ENCODE assay signal across 13 cellular contexts in the genomic region with DNA sequence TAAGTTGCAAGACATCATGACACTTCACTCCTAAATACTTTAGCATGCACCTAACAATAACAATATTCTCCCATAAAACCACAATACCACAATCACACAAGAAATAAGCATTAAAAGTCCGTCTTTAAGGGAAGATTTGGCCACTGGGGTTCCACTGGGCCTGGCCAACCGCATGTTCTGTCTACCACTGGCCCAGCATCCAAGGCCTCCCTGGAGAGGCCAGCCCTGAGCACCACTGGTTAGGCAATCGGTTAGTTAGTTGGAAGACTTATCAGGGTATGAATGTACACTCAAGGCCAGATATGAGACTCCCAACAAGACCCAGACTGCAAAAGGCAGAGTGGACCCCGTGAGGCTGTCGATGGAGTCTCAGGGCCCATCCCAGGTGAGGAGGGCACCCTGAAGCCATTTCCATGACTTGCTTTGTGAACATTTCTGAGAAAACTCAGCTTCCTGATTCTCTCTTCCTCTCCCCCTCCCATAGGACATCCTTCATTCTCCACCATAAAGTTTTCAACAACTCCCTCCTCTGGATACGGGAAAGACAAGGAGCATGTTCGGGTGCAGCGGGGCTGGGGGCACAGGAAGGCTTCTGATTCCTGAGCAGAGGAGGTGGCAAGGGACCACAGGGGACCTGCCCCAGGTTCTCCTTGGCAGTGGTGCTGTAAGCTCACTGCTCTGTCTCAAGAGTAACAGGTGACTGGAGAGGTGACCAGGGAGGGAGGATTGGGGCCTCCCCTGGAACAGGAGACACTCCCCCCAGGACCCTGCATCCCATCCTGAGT. TPM values are rescaled to one million over a fixed set of nuclear protein-coding genes. Genes with fewer than 3 reads are reported as not detected.
A peak's percentile ranks its signal among the peaks of the same experiment; 100 is the strongest.
DNase-seq lines count a peak whose midpoint lies in the region; ATAC-seq, FAIRE-seq and TF ChIP-seq lines count a peak whose summit lies in the region.
"Had no signal": no experiment of that assay in that cellular context is flagged by ENCODE, and none has a peak within 500 bp of the region (broad histone marks: within the 10 kb centered on the region; RNA-seq: fewer than 3 reads in every experiment).

No MANE protein-coding gene starts in this region.

- H3K4me3 ChIP-seq in K562 (no peak overlapping the region), keratinocyte (ENCODE audit: control insufficient read depth in 2 of 3, extremely low read depth in 1 of 3, insufficient read depth in 2 of 3, low read depth in 1 of 3, low read length in 3 of 3) (no peak overlapping the region)
- H3K4me3 ChIP-seq: dorsolateral prefrontal cortex had no signal

- H3K4me1 ChIP-seq in K562 (replicated peaks in 1 of 2; ENCODE audit: control insufficient read depth in 2 of 2, insufficient read depth in 2 of 2, low read length in 2 of 2) = peaks cover 29 to 31% of the 10 kb centered on the region in 2 experiments; a peak in 4 of 5 replicates
- peaks cover 73% of the 10 kb centered on the region for H3K4me1 ChIP-seq in keratinocyte (ENCODE audit: control insufficient read depth, extremely low read depth, insufficient read depth, low read length)

- H4K20me1 ChIP-seq in K562 (replicated peaks; ENCODE audit: control insufficient read depth, insufficient read depth, low read length) (peaks cover 11% of the 10 kb centered on the region), keratinocyte (ENCODE audit: control insufficient read depth, extremely low read depth, insufficient read depth, low read length) (peaks cover 11% of the 10 kb centered on the region)

- H3K4me1 Mint-ChIP-seq in activated T-cell treated with anti-CD3 and anti-CD28 coated beads, Interleukin-2, amount 50 U/mL, for 24 hours (ENCODE audit: low read depth) = peaks cover 86% of the 10 kb centered on the region
- peaks cover 48% of the 10 kb centered on the region for H3K4me1 Mint-ChIP-seq in type B pancreatic cell (ENCODE audit: unreplicated experiment)

- H3K9ac ChIP-seq in K562 (ENCODE audit: insufficient read depth in 1 of 2, low read depth in 2 of 2, low read length in 2 of 2) (peak overlapping the region in 1 of 2 experiments; percentile 66; a peak in 1 of 4 replicates), keratinocyte (ENCODE audit: control insufficient read depth, extremely low read depth, insufficient read depth, low read length) (peak overlapping the region; percentile 8)

- no peak for DNase-seq in activated T-cell treated with anti-CD3 and anti-CD28 coated beads, Interleukin-2, amount 50 U/mL, for 24 hours
- DNase-seq in activated T-cell treated with anti-CD3 and anti-CD28 coated beads, Interleukin-2, amount 50 U/mL, for 1 hour = no peak
- DNase-seq in K562 (ENCODE audit: extremely low read depth in 1 of 4, low spot score in 3 of 4) (no peak), keratinocyte (ENCODE audit: low read depth, low spot score) (no peak), type B pancreatic cell (ENCODE audit: extremely low spot score, unreplicated experiment) (no peak), NCI-H187 (lab: John Stamatoyannopoulos, UW) (no peak), NCI-H2171 treated with DMSO at 0.1 percent for 48 hours (lab: John Stamatoyannopoulos, UW) (no peak), NCI-H2081 treated with DMSO at 0.1 percent for 48 hours (lab: John Stamatoyannopoulos, UW) (no peak)
- DNase-seq: activated CD8-positive, alpha-beta memory T cell treated with anti-CD3 and anti-CD28 coated beads, Interleukin-2, amount 50 U/mL, for 48 hours; AML-193; dorsolateral prefrontal cortex; kidney had no signal

- no peaks in the 10 kb centered on the region for H3K9me3 ChIP-seq in K562 (replicated peaks; ENCODE audit: control insufficient read depth, insufficient read depth, low read depth, low read length)
- H3K9me3 ChIP-seq in keratinocyte (ENCODE audit: control insufficient read depth, low read depth, low read length) = no peaks in the 10 kb centered on the region

- in situ Hi-C loops in K562 (cut with MboI) = loop anchor here (5.0 kb wide), 1 partner anchor 32 kb away; no protein-coding TSS in a partner anchor

- no peak for ATAC-seq in K562

- dilution Hi-C loops in keratinocyte (cut with MboI; ENCODE audit: extremely low pct_ligation_motif_present, low sequenced_read_pairs) = no loop called here

- no peak for TF ChIP-seq RAD21 in K562 (CRISPR knock-in tag; conservative IDR thresholded peaks at IDR 0.05 in 1 of 2, IDR thresholded peaks at IDR 0.05 in 1 of 2)

- H3K79me2 ChIP-seq in K562 (ENCODE audit: control insufficient read depth, insufficient read depth, low read length) (peaks cover 54% of the 10 kb centered on the region; the same call in 2 of the 3 replicates), keratinocyte (ENCODE audit: control insufficient read depth, insufficient read depth, low read length) (peaks cover 96% of the 10 kb centered on the region)

- FAIRE-seq in K562 (lab: Jason Lieb, UNC) (peak; percentile 11), keratinocyte (lab: Jason Lieb, UNC) (no peak)
- FAIRE-seq: kidney had no signal

- H3K36me3 ChIP-seq in K562 (ENCODE audit: control insufficient read depth, insufficient read depth, low read length) (peaks cover 9% of the 10 kb centered on the region; the same call in 2 of the 3 replicates), keratinocyte (ENCODE audit: control insufficient read depth in 2 of 2, extremely low read depth in 1 of 2, insufficient read depth in 2 of 2, low read length in 2 of 2) (peaks cover 26 to 63% of the 10 kb centered on the region in 2 experiments)

- H2AFZ ChIP-seq in K562 (ENCODE audit: low read depth, low read length) (no peak overlapping the region), keratinocyte (ENCODE audit: control insufficient read depth, low read length) (no peak overlapping the region)

- CTCF ChIA-PET in K562 (lab: Yijun Ruan, JAX; ENCODE audit: low intra/inter-chr PET ratio) = interaction anchor here (0.6 kb wide), 1 partner anchor 75 kb away, joined by 3 read pairs; no protein-coding TSS in a partner anchor

- TF ChIP-seq EP300 in K562 (IDR thresholded peaks at IDR 0.05; ENCODE audit: low read length) = no peak

- POLR2A ChIA-PET in K562 (lab: Yijun Ruan, JAX) = interaction anchor here (1.2 to 10.5 kb wide), 3 partner anchors 11 to 61 kb away, joined by 5 to 110 read pairs (median 56); a partner anchor contains a TSS

- no peak overlapping the region for H3K4me3 Mint-ChIP-seq in activated T-cell treated with anti-CD3 and anti-CD28 coated beads, Interleukin-2, amount 50 U/mL, for 24 hours
- H3K4me3 Mint-ChIP-seq in type B pancreatic cell = peak overlapping the region; percentile 31

- no peaks in the 10 kb centered on the region for H3K9me3 Mint-ChIP-seq in activated T-cell treated with anti-CD3 and anti-CD28 coated beads, Interleukin-2, amount 50 U/mL, for 24 hours
- H3K9me3 Mint-ChIP-seq in type B pancreatic cell = no peaks in the 10 kb centered on the region

- 71% methylated on average over 8 of the region's 8 CpGs for WGBS in K562 (ENCODE audit: insufficient coverage, low coverage, missing lambda C conversion rate)

- peak overlapping the region; percentile 82 for H3K27ac Mint-ChIP-seq in activated T-cell treated with anti-CD3 and anti-CD28 coated beads, Interleukin-2, amount 50 U/mL, for 24 hours
- H3K27ac Mint-ChIP-seq in type B pancreatic cell = peak overlapping the region; percentile 72

- no peak for TF ChIP-seq CTCF in K562 (IDR thresholded peaks at IDR 0.05 in 2 of 3, conservative IDR thresholded peaks at IDR 0.05 in 1 of 3; ENCODE audit: insufficient read depth in 2 of 3, low read depth in 1 of 3, low read length in 3 of 3)
- TF ChIP-seq CTCF in keratinocyte (optimal IDR thresholded peaks at IDR 0.05 in 1 of 3, IDR thresholded peaks at IDR 0.05 in 1 of 3, conservative IDR thresholded peaks at IDR 0.05 in 1 of 3; ENCODE audit: extremely low read depth in 1 of 3, insufficient read depth in 2 of 3, low read length in 3 of 3) = no peak
- no peak for TF ChIP-seq CTCF in type B pancreatic cell (conservative IDR thresholded peaks at IDR 0.05)

- TF ChIP-seq POLR2A in K562 (conservative IDR thresholded peaks at IDR 0.05) = no peak

- no peaks in the 10 kb centered on the region for H3K9me1 ChIP-seq in K562 (ENCODE audit: control insufficient read depth, insufficient read depth, low read length)
- peaks cover 12% of the 10 kb centered on the region for H3K9me1 ChIP-seq in keratinocyte (ENCODE audit: control insufficient read depth, extremely low read depth, insufficient read depth, low read length)

- H3K27ac ChIP-seq in K562 (ENCODE audit: extremely low read depth, low read depth, low read length) (no peak overlapping the region), keratinocyte (ENCODE audit: control insufficient read depth, insufficient read depth, low read length) (peak overlapping the region; percentile 13)

- H3K27me3 ChIP-seq in K562 (ENCODE audit: control insufficient read depth in 2 of 2, insufficient read depth in 2 of 2, low read length in 2 of 2) = no peaks in the 10 kb centered on the region
- no peaks in the 10 kb centered on the region for H3K27me3 ChIP-seq in keratinocyte (ENCODE audit: control insufficient read depth, extremely low read depth, insufficient read depth, low read length)
- H3K27me3 ChIP-seq: dorsolateral prefrontal cortex had no signal

- peaks cover 27% of the 10 kb centered on the region for H3K36me3 Mint-ChIP-seq in activated T-cell treated with anti-CD3 and anti-CD28 coated beads, Interleukin-2, amount 50 U/mL, for 24 hours (ENCODE audit: low read depth)
- peaks cover 7% of the 10 kb centered on the region for H3K36me3 Mint-ChIP-seq in type B pancreatic cell

- H3K27me3 Mint-ChIP-seq in activated T-cell treated with anti-CD3 and anti-CD28 coated beads, Interleukin-2, amount 50 U/mL, for 24 hours = no peaks in the 10 kb centered on the region
- H3K27me3 Mint-ChIP-seq in type B pancreatic cell = no peaks in the 10 kb centered on the region

- intact Hi-C loops in K562 (cut with micrococcal nuclease) = no loop called here

- H3K4me2 ChIP-seq in K562 (ENCODE audit: insufficient read depth, low read length) = no peak overlapping the region
- H3K4me2 ChIP-seq in keratinocyte (ENCODE audit: control insufficient read depth, extremely low read depth, insufficient read depth, low read depth, low read length) = peak overlapping the region; percentile 61

- no TSS peak for BruUV-seq in K562 (replicated peaks; lab: Mats Ljungman, UMichigan)

RNA-seq across cellular contexts. Expression of a gene that starts 5.9 kb away (rescaled TPM):
- 70.6 and 142 TPM in 2 replicates for total RNA-seq in K562 (2011; cell fraction: chromatin; rRNA removed; ENCODE audit: low replicate concordance)
- 45.5 and 48.2 TPM in 2 replicates for total RNA-seq in K562 (2011; cell fraction: nucleolus; rRNA removed)
- 51.8 and 52.7 TPM in 2 replicates for total RNA-seq in K562 (2011; cell fraction: nucleoplasm; rRNA removed)
- 18.6 and 22.7 TPM in 2 replicates for total RNA-seq in K562 (2014; rRNA removed)
- 13.1 and 16.4 TPM in 2 replicates for total RNA-seq in K562 (2014; rRNA removed; fragmentation: Illumina TruSeq; extraction: Trizol)
- total RNA-seq in K562 (2015; rRNA removed; fragmentation: Illumina TruSeq; extraction: Trizol) = 13.5 and 14.2 TPM in 2 replicates
- total RNA-seq in K562 (2021) = 66.6 and 74.1 TPM in 2 replicates
- polyA plus RNA-seq in K562 (2011; rRNA removed) = 28.6 and 44.1 TPM in 2 replicates
- polyA plus RNA-seq in K562 (2011; cell fraction: cytosol; rRNA removed) = 31.5 and 36.7 TPM in 2 replicates
- polyA plus RNA-seq in K562 (2011; cell fraction: nucleus; rRNA removed) = 43.4 and 76.1 TPM in 2 replicates
- 59.0 and 70.2 TPM in 2 replicates for polyA plus RNA-seq in K562 (2012)
- 64.7 and 71.8 TPM in 2 replicates for polyA plus RNA-seq in K562 (2014; fragmentation: Illumina TruSeq; extraction: Trizol)
- 1 to 10 TPM; 4.0 to 4.8 TPM for polyA plus RNA-seq in K562 (2014; fragmentation: Nextera tagmentation; extraction: Ambion mirVana)
- 40.7 and 42.2 TPM in 2 replicates for polyA plus RNA-seq in K562 (2014; rRNA removed)
- polyA minus RNA-seq in K562 (2011; rRNA and poly(A)+ RNA removed) = 19.9 and 22.3 TPM in 2 replicates
- 16.7 and 38.8 TPM in 2 replicates for polyA minus RNA-seq in K562 (2011; cell fraction: cytosol; rRNA and poly(A)+ RNA removed)
- 12.4 and 19.8 TPM in 2 replicates for polyA minus RNA-seq in K562 (2011; cell fraction: nucleus; rRNA and poly(A)+ RNA removed)
- 98.7 to 224 TPM (median 114 TPM) in 3 replicates for polyA plus RNA-seq in keratinocyte
- 68.4 TPM for polyA plus RNA-seq in keratinocyte (2011; ENCODE audit: low read depth)
- 160 and 207 TPM in 2 replicates for polyA plus RNA-seq in keratinocyte (2011; cell fraction: cytosol; rRNA removed)
- polyA plus RNA-seq in keratinocyte (2011; cell fraction: nucleus; rRNA removed) = 382 and 553 TPM in 2 replicates
- 102 and 393 TPM in 2 replicates for polyA plus RNA-seq in keratinocyte (2012; ENCODE audit: low replicate concordance)
- polyA minus RNA-seq in keratinocyte = 166 to 1,266 TPM (median 204 TPM) in 3 replicates
- 149 TPM for polyA minus RNA-seq in keratinocyte (2011; cell fraction: cytosol; rRNA and poly(A)+ RNA removed)
- polyA minus RNA-seq in keratinocyte (2011; cell fraction: nucleus; rRNA and poly(A)+ RNA removed) = 171 and 252 TPM in 2 replicates
- 60.7 and 127 TPM in 2 replicates for total RNA-seq in type B pancreatic cell (ENCODE audit: low replicate concordance)

RNA-seq across cellular contexts. Expression of a gene that starts 32.1 kb away (rescaled TPM):
- total RNA-seq in K562 (2011; cell fraction: chromatin; rRNA removed; ENCODE audit: low replicate concordance) = under 0.01 TPM in 2 replicates
- total RNA-seq in K562 (2011; cell fraction: nucleolus; rRNA removed) = under 0.01 TPM in 2 replicates
- under 0.01 TPM in 2 replicates for total RNA-seq in K562 (2011; cell fraction: nucleoplasm; rRNA removed)
- total RNA-seq in K562 (2014; rRNA removed) = under 0.01 TPM in 2 replicates
- total RNA-seq in K562 (2014; rRNA removed; fragmentation: Illumina TruSeq; extraction: Trizol) = 25,223 and 25,496 TPM in 2 replicates
- 12,048 and 12,298 TPM in 2 replicates for total RNA-seq in K562 (2015; rRNA removed; fragmentation: Illumina TruSeq; extraction: Trizol)
- total RNA-seq in K562 (2021) = 3,537 and 4,682 TPM in 2 replicates
- under 0.01 TPM in 1 of 2 replicates, not detected in the other for polyA plus RNA-seq in K562 (2011; rRNA removed)
- under 0.01 TPM in 2 replicates for polyA plus RNA-seq in K562 (2011; cell fraction: cytosol; rRNA removed)
- under 0.01 TPM in 2 replicates for polyA plus RNA-seq in K562 (2011; cell fraction: nucleus; rRNA removed)
- polyA plus RNA-seq in K562 (2012) = 413 TPM in 1 of 2 replicates, not detected in the other
- polyA plus RNA-seq in K562 (2014; fragmentation: Illumina TruSeq; extraction: Trizol) = not detected in 2 replicates
- polyA plus RNA-seq in K562 (2014; fragmentation: Nextera tagmentation; extraction: Ambion mirVana) = not detected
- polyA plus RNA-seq in K562 (2014; rRNA removed) = not detected in 2 replicates
- polyA minus RNA-seq in K562 (2011; rRNA and poly(A)+ RNA removed) = 22,641 and 27,760 TPM in 2 replicates
- 52,716 and 68,347 TPM in 2 replicates for polyA minus RNA-seq in K562 (2011; cell fraction: cytosol; rRNA and poly(A)+ RNA removed)
- polyA minus RNA-seq in K562 (2011; cell fraction: nucleus; rRNA and poly(A)+ RNA removed) = under 0.01 TPM in 2 replicates
- polyA plus RNA-seq in keratinocyte = under 0.01 TPM in 2 of 3 replicates, not detected in the other
- not detected for polyA plus RNA-seq in keratinocyte (2011; ENCODE audit: low read depth)
- not detected in 2 replicates for polyA plus RNA-seq in keratinocyte (2011; cell fraction: cytosol; rRNA removed)
- under 0.01 TPM in 2 replicates for polyA plus RNA-seq in keratinocyte (2011; cell fraction: nucleus; rRNA removed)
- polyA plus RNA-seq in keratinocyte (2012; ENCODE audit: low replicate concordance) = 71.2 TPM in 1 of 2 replicates, not detected in the other
- under 0.01 to 17,208 TPM (median under 0.01 TPM) in 3 replicates for polyA minus RNA-seq in keratinocyte
- 6,294 TPM for polyA minus RNA-seq in keratinocyte (2011; cell fraction: cytosol; rRNA and poly(A)+ RNA removed)
- under 0.01 TPM in 2 replicates for polyA minus RNA-seq in keratinocyte (2011; cell fraction: nucleus; rRNA and poly(A)+ RNA removed)
- 6,693 and 9,065 TPM in 2 replicates for total RNA-seq in type B pancreatic cell (ENCODE audit: low replicate concordance)
- total RNA-seq: NCI-H460 had no signal

RNA-seq across cellular contexts. Expression of a gene that starts 33.4 kb away (rescaled TPM):
- total RNA-seq in K562 (2011; cell fraction: chromatin; rRNA removed; ENCODE audit: low replicate concordance) = under 0.01 TPM in 2 replicates
- total RNA-seq in K562 (2011; cell fraction: nucleolus; rRNA removed) = under 0.01 TPM in 2 replicates
- under 0.01 TPM in 2 replicates for total RNA-seq in K562 (2011; cell fraction: nucleoplasm; rRNA removed)
- total RNA-seq in K562 (2014; rRNA removed) = under 0.01 TPM in 2 replicates
- 19,719 and 20,874 TPM in 2 replicates for total RNA-seq in K562 (2014; rRNA removed; fragmentation: Illumina TruSeq; extraction: Trizol)
- total RNA-seq in K562 (2015; rRNA removed; fragmentation: Illumina TruSeq; extraction: Trizol) = 10,612 and 10,827 TPM in 2 replicates
- 3,001 and 3,563 TPM in 2 replicates for total RNA-seq in K562 (2021)
- polyA plus RNA-seq in K562 (2011; rRNA removed) = under 0.01 TPM in 2 replicates
- polyA plus RNA-seq in K562 (2011; cell fraction: cytosol; rRNA removed) = under 0.01 TPM in 1 of 2 replicates, not detected in the other
- under 0.01 TPM in 2 replicates for polyA plus RNA-seq in K562 (2011; cell fraction: nucleus; rRNA removed)
- polyA plus RNA-seq in K562 (2012) = 195 TPM in 1 of 2 replicates, not detected in the other
- polyA plus RNA-seq in K562 (2014; fragmentation: Illumina TruSeq; extraction: Trizol) = not detected in 2 replicates
- polyA plus RNA-seq in K562 (2014; fragmentation: Nextera tagmentation; extraction: Ambion mirVana) = not detected
- not detected in 2 replicates for polyA plus RNA-seq in K562 (2014; rRNA removed)
- 15,789 and 16,657 TPM in 2 replicates for polyA minus RNA-seq in K562 (2011; rRNA and poly(A)+ RNA removed)
- polyA minus RNA-seq in K562 (2011; cell fraction: cytosol; rRNA and poly(A)+ RNA removed) = 57,407 and 78,930 TPM in 2 replicates
- under 0.01 TPM in 2 replicates for polyA minus RNA-seq in K562 (2011; cell fraction: nucleus; rRNA and poly(A)+ RNA removed)
- under 0.01 TPM in 2 of 3 replicates, not detected in the other for polyA plus RNA-seq in keratinocyte
- not detected for polyA plus RNA-seq in keratinocyte (2011; ENCODE audit: low read depth)
- polyA plus RNA-seq in keratinocyte (2011; cell fraction: cytosol; rRNA removed) = not detected in 2 replicates
- polyA plus RNA-seq in keratinocyte (2011; cell fraction: nucleus; rRNA removed) = under 0.01 TPM in 1 of 2 replicates, not detected in the other
- 71.2 TPM in 1 of 2 replicates, not detected in the other for polyA plus RNA-seq in keratinocyte (2012; ENCODE audit: low replicate concordance)
- under 0.01 to 17,791 TPM (median under 0.01 TPM) in 3 replicates for polyA minus RNA-seq in keratinocyte
- 7,616 TPM for polyA minus RNA-seq in keratinocyte (2011; cell fraction: cytosol; rRNA and poly(A)+ RNA removed)
- under 0.01 TPM in 2 replicates for polyA minus RNA-seq in keratinocyte (2011; cell fraction: nucleus; rRNA and poly(A)+ RNA removed)
- total RNA-seq in type B pancreatic cell (ENCODE audit: low replicate concordance) = 4,376 and 7,253 TPM in 2 replicates
- total RNA-seq: NCI-H460 had no signal

RNA-seq across cellular contexts. Expression of a gene that starts 42.5 kb away (rescaled TPM):
- total RNA-seq in K562 (2011; cell fraction: chromatin; rRNA removed; ENCODE audit: low replicate concordance) = 2.8 and 3.7 TPM in 2 replicates
- total RNA-seq in K562 (2011; cell fraction: nucleolus; rRNA removed) = 2.5 and 2.6 TPM in 2 replicates
- total RNA-seq in K562 (2011; cell fraction: nucleoplasm; rRNA removed) = 2.8 and 3.2 TPM in 2 replicates
- total RNA-seq in K562 (2014; rRNA removed) = 0.86 and 3.1 TPM in 2 replicates
- 2.3 TPM in 2 replicates for total RNA-seq in K562 (2014; rRNA removed; fragmentation: Illumina TruSeq; extraction: Trizol)
- 1.5 and 1.6 TPM in 2 replicates for total RNA-seq in K562 (2015; rRNA removed; fragmentation: Illumina TruSeq; extraction: Trizol)
- 2.5 and 3.1 TPM in 2 replicates for total RNA-seq in K562 (2021)
- 2.4 and 3.2 TPM in 2 replicates for polyA plus RNA-seq in K562 (2011; rRNA removed)
- polyA plus RNA-seq in K562 (2011; cell fraction: cytosol; rRNA removed) = 2.5 TPM in 2 replicates
- 1.2 and 1.5 TPM in 2 replicates for polyA plus RNA-seq in K562 (2011; cell fraction: nucleus; rRNA removed)
- polyA plus RNA-seq in K562 (2012) = 2.4 and 3.6 TPM in 2 replicates
- 2.7 and 2.8 TPM in 2 replicates for polyA plus RNA-seq in K562 (2014; fragmentation: Illumina TruSeq; extraction: Trizol)
- 1 to 10 TPM; 5.1 to 5.2 TPM for polyA plus RNA-seq in K562 (2014; fragmentation: Nextera tagmentation; extraction: Ambion mirVana)
- 1.8 and 3.2 TPM in 2 replicates for polyA plus RNA-seq in K562 (2014; rRNA removed)
- 1.9 and 2.5 TPM in 2 replicates for polyA minus RNA-seq in K562 (2011; rRNA and poly(A)+ RNA removed)
- polyA minus RNA-seq in K562 (2011; cell fraction: cytosol; rRNA and poly(A)+ RNA removed) = 1.4 TPM in 1 of 2 replicates, not detected in the other
- polyA minus RNA-seq in K562 (2011; cell fraction: nucleus; rRNA and poly(A)+ RNA removed) = 0.54 and 2.2 TPM in 2 replicates
- 0.75 to 1.7 TPM (median 0.98 TPM) in 3 replicates for polyA plus RNA-seq in keratinocyte
- 0.39 TPM for polyA plus RNA-seq in keratinocyte (2011; ENCODE audit: low read depth)
- 0.75 and 1.1 TPM in 2 replicates for polyA plus RNA-seq in keratinocyte (2011; cell fraction: cytosol; rRNA removed)
- polyA plus RNA-seq in keratinocyte (2011; cell fraction: nucleus; rRNA removed) = 1.2 and 1.5 TPM in 2 replicates
- polyA plus RNA-seq in keratinocyte (2012; ENCODE audit: low replicate concordance) = 0.63 and 1.3 TPM in 2 replicates
- 0.45 to 2.9 TPM (median 0.79 TPM) in 3 replicates for polyA minus RNA-seq in keratinocyte
- not detected for polyA minus RNA-seq in keratinocyte (2011; cell fraction: cytosol; rRNA and poly(A)+ RNA removed)
- polyA minus RNA-seq in keratinocyte (2011; cell fraction: nucleus; rRNA and poly(A)+ RNA removed) = 0.32 and 0.47 TPM in 2 replicates
- total RNA-seq in type B pancreatic cell (ENCODE audit: low replicate concordance) = 2.0 and 2.7 TPM in 2 replicates

RNA-seq across cellular contexts. Expression of a gene that starts 58.7 kb away (rescaled TPM):
- total RNA-seq in K562 (2011; cell fraction: chromatin; rRNA removed; ENCODE audit: low replicate concordance) = 1,112 and 2,318 TPM in 2 replicates
- 2,659 and 3,037 TPM in 2 replicates for total RNA-seq in K562 (2011; cell fraction: nucleolus; rRNA removed)
- total RNA-seq in K562 (2011; cell fraction: nucleoplasm; rRNA removed) = 2,953 and 5,147 TPM in 2 replicates
- total RNA-seq in K562 (2014; rRNA removed) (4,900 and 6,436 TPM in 2 replicates), K562 (2014; rRNA removed; fragmentation: Illumina TruSeq; extraction: Trizol) (3,191 and 3,833 TPM in 2 replicates), K562 (2015; rRNA removed; fragmentation: Illumina TruSeq; extraction: Trizol) (3,802 and 3,820 TPM in 2 replicates), K562 (2021) (3,845 and 4,075 TPM in 2 replicates), type B pancreatic cell (ENCODE audit: low replicate concordance) (2,585 and 2,806 TPM in 2 replicates)
- polyA plus RNA-seq in K562 (2011; rRNA removed) (7,931 and 10,886 TPM in 2 replicates), K562 (2014; fragmentation: Illumina TruSeq; extraction: Trizol) (5,372 and 5,510 TPM in 2 replicates), K562 (2014; fragmentation: Nextera tagmentation; extraction: Ambion mirVana) (1,000 to 10,000 TPM; 6,875 to 7,674 TPM), K562 (2014; rRNA removed) (6,483 and 6,682 TPM in 2 replicates), keratinocyte (3,950 to 5,808 TPM (median 4,618 TPM) in 3 replicates)
- 11,423 and 15,718 TPM in 2 replicates for polyA plus RNA-seq in K562 (2011; cell fraction: cytosol; rRNA removed)
- 3,653 and 4,979 TPM in 2 replicates for polyA plus RNA-seq in K562 (2011; cell fraction: nucleus; rRNA removed)
- 4,990 and 8,357 TPM in 2 replicates for polyA plus RNA-seq in K562 (2012)
- 5,001 and 5,431 TPM in 2 replicates for polyA minus RNA-seq in K562 (2011; rRNA and poly(A)+ RNA removed)
- polyA minus RNA-seq in K562 (2011; cell fraction: cytosol; rRNA and poly(A)+ RNA removed) = 2,569 and 3,110 TPM in 2 replicates
- 738 and 1,257 TPM in 2 replicates for polyA minus RNA-seq in K562 (2011; cell fraction: nucleus; rRNA and poly(A)+ RNA removed)
- polyA plus RNA-seq in keratinocyte (2011; ENCODE audit: low read depth) = 2,331 TPM
- 5,109 and 6,391 TPM in 2 replicates for polyA plus RNA-seq in keratinocyte (2011; cell fraction: cytosol; rRNA removed)
- polyA plus RNA-seq in keratinocyte (2011; cell fraction: nucleus; rRNA removed) = 1,448 and 1,525 TPM in 2 replicates
- 2,330 and 3,652 TPM in 2 replicates for polyA plus RNA-seq in keratinocyte (2012; ENCODE audit: low replicate concordance)
- 3,230 to 5,763 TPM (median 4,158 TPM) in 3 replicates for polyA minus RNA-seq in keratinocyte
- 2,814 TPM for polyA minus RNA-seq in keratinocyte (2011; cell fraction: cytosol; rRNA and poly(A)+ RNA removed)
- 617 and 664 TPM in 2 replicates for polyA minus RNA-seq in keratinocyte (2011; cell fraction: nucleus; rRNA and poly(A)+ RNA removed)
